Comparison of ENCODE assay signal across 1 cellular context in genomic region chr16:54503436-54503835, GRCh38.
TF ChIP-seq lines count a peak whose summit lies in the region.

No MANE protein-coding gene starts in this region.

TF ChIP-seq in HepG2, 621 proteins besides CTCF, POLR2A, EP300 and RAD21 (continued from another document):
- TF ChIP-seq ZBTB10 (CRISPR knock-in tag; IDR thresholded peaks at IDR 0.05; ENCODE audit: borderline replicate concordance) (no peak), ZNF33B (CRISPR knock-in tag; IDR thresholded peaks at IDR 0.05) (no peak), POLR2G (IDR thresholded peaks at IDR 0.05; ENCODE audit: low read depth, low read length) (no peak), ZNF331 (CRISPR knock-in tag; IDR thresholded peaks at IDR 0.05) (no peak)
